25 cellular contexts compared by ENCODE assay signal in the genomic region with DNA sequence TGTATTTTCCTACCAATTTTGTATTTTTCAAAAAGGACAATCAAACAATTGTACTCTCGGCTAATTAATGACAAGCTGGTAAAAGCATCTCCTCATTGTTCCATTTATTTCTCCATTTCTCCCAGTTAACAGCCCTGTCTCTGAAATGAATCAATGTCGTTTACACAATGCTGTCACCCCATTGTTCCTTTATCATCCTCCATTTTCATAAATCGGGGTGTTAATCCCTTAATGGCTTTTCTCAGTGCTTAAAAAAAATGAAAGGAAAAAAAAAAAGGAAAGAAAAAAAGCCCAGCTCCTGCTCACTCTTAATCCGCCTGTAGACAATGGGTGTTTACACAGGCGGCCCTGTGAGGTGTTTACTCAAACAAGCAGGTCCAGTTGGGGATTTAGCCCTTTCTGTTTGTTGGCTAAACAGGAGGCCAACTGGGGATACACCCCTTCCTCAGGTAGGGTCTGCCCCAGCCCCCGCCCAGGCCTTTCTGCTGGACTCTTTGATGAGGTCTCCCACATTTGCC.
A peak's percentile ranks its signal among the peaks of the same experiment; 100 is the strongest.
DNase-seq lines count a peak whose midpoint lies in the region; ATAC-seq, FAIRE-seq and TF ChIP-seq lines count a peak whose summit lies in the region.
"Had no signal": no experiment of that assay in that cellular context is flagged by ENCODE, and none has a peak within 500 bp of the region (broad histone marks: within the 10 kb centered on the region; RNA-seq: fewer than 3 reads in every experiment).

No MANE protein-coding gene starts in this region.

- H3K27ac ChIP-seq in dorsolateral prefrontal cortex, result peak overlapping the region; percentile 4 to 99 (median 94)
- H3K27ac ChIP-seq: colonic mucosa, HL-60, neutrophil, right atrium auricular region had no signal

- H3K4me1 Mint-ChIP-seq in neural crest cell, result peaks cover 26% of the 10 kb centered on the region
- peaks cover 0 to 4% (median 0%) of the 10 kb centered on the region in 4 donors for H3K4me1 Mint-ChIP-seq in naive thymus-derived CD8-positive, alpha-beta T cell
- H3K4me1 Mint-ChIP-seq: activated CD4-positive, alpha-beta T cell treated with anti-CD3 and anti-CD28 coated beads for 36 hours; activated naive CD8-positive, alpha-beta T cell treated with anti-CD3 and anti-CD28 coated beads, Interleukin-2, amount 10 ng/mL, durations not matched to agents 7 days and 5 days; IgD-negative memory B cell; T-cell had no signal

- H3K4me3 Mint-ChIP-seq in neural crest cell, result no peak overlapping the region
- H3K4me3 Mint-ChIP-seq in naive thymus-derived CD8-positive, alpha-beta T cell, result no peak overlapping the region
- H3K4me3 Mint-ChIP-seq: activated CD4-positive, alpha-beta T cell treated with anti-CD3 and anti-CD28 coated beads for 36 hours; activated naive CD8-positive, alpha-beta T cell treated with anti-CD3 and anti-CD28 coated beads, Interleukin-2, amount 10 ng/mL, durations not matched to agents 7 days and 5 days; brain; CD8-positive, alpha-beta T cell; IgD-negative memory B cell; T-cell had no signal

- POLR2A ChIA-PET in naive thymus-derived CD8-positive, alpha-beta T cell (lab: Charles Lee), result no interaction called here

- no peaks in the 10 kb centered on the region for H3K27me3 Mint-ChIP-seq in neural crest cell (ENCODE audit: low read depth)
- peaks cover 0 to 13% (median 8%) of the 10 kb centered on the region in 5 donors for H3K27me3 Mint-ChIP-seq in naive thymus-derived CD8-positive, alpha-beta T cell
- H3K27me3 Mint-ChIP-seq: activated naive CD8-positive, alpha-beta T cell treated with anti-CD3 and anti-CD28 coated beads, Interleukin-2, amount 10 ng/mL, durations not matched to agents 7 days and 5 days; IgD-negative memory B cell; T-cell had no signal

- no peaks in the 10 kb centered on the region for H3K36me3 Mint-ChIP-seq in neural crest cell (ENCODE audit: low read depth)
- H3K36me3 Mint-ChIP-seq in naive thymus-derived CD8-positive, alpha-beta T cell, result no peaks in the 10 kb centered on the region
- H3K36me3 Mint-ChIP-seq: activated naive CD8-positive, alpha-beta T cell treated with anti-CD3 and anti-CD28 coated beads, Interleukin-2, amount 10 ng/mL, durations not matched to agents 7 days and 5 days; brain; CD8-positive, alpha-beta T cell; IgD-negative memory B cell; T-cell had no signal

- no peak for FAIRE-seq in GM12892 (lab: Jason Lieb, UNC)
- FAIRE-seq: GM18507, TTC549 had no signal

- peaks cover 6% of the 10 kb centered on the region for H3K9me3 Mint-ChIP-seq in neural crest cell
- H3K9me3 Mint-ChIP-seq in naive thymus-derived CD8-positive, alpha-beta T cell, result peaks cover 2 to 28% (median 11%) of the 10 kb centered on the region in 9 donors
- H3K9me3 Mint-ChIP-seq: CD8-positive, alpha-beta T cell had no signal

- peak overlapping the region; percentile 35 for H3K27ac Mint-ChIP-seq in neural crest cell (ENCODE audit: unreplicated experiment)
- no peak overlapping the region for H3K27ac Mint-ChIP-seq in naive thymus-derived CD8-positive, alpha-beta T cell
- H3K27ac Mint-ChIP-seq: activated CD4-positive, alpha-beta T cell treated with anti-CD3 and anti-CD28 coated beads for 36 hours; activated naive CD8-positive, alpha-beta T cell treated with anti-CD3 and anti-CD28 coated beads, Interleukin-2, amount 10 ng/mL, durations not matched to agents 7 days and 5 days; activated T-helper 2 cell treated with anti-CD3 and anti-CD28 coated beads, Interferon-gamma antibody, Interleukin-2, Interleukin-4, amounts not matched to agents 10 μg/mL and 5 μg/mL and 100 μg/mL, durations not matched to agents 14 hours and 24 hours and 36 hours; CD8-positive, alpha-beta T cell; IgD-negative memory B cell; T-cell had no signal

- DNase-seq in H7, result peak; percentile 21
- peak; percentile 80 for DNase-seq in NCI-H146 treated with DMSO at 0.1 percent for 48 hours (lab: John Stamatoyannopoulos, UW; ENCODE audit: unreplicated experiment)
- no peak for DNase-seq in dorsolateral prefrontal cortex
- no peak for DNase-seq in neural crest cell (ENCODE audit: low read depth, low spot score)
- DNase-seq in posterior cingulate gyrus, result no peak
- DNase-seq in GM12892 (ENCODE audit: insufficient read length), result no peak
- DNase-seq in naive thymus-derived CD8-positive, alpha-beta T cell, result no peak
- DNase-seq: activated CD4-positive, alpha-beta T cell treated with anti-CD3 and anti-CD28 coated beads for 36 hours; activated naive CD8-positive, alpha-beta T cell treated with anti-CD3 and anti-CD28 coated beads, Interleukin-2, amount 10 ng/mL, durations not matched to agents 7 days and 5 days; CD8-positive, alpha-beta T cell; colonic mucosa; left ventricle myocardium superior; NCI-H2029; NCI-H526; SIG-M5; T-cell had no signal

- H3K4me3 ChIP-seq in H7 (ENCODE audit: insufficient read depth, low read depth, low read length) (no peak overlapping the region), dorsolateral prefrontal cortex (peak overlapping the region in 11 of 59 donors; percentile 3 to 31 (median 18))
- H3K4me3 ChIP-seq: colonic mucosa, right atrium auricular region had no signal

- TF ChIP-seq CTCF in dorsolateral prefrontal cortex (IDR thresholded peaks at IDR 0.05 in 54 of 56, conservative IDR thresholded peaks at IDR 0.05 in 2 of 56; ENCODE audit: low read depth in 1 of 56, partially characterized antibody in 56 of 56) (peak in 1 of 56 donors; percentile 16), neural crest cell (conservative IDR thresholded peaks at IDR 0.05) (no peak)

- no peak for TF ChIP-seq POLR2A in GM12892 (IDR thresholded peaks at IDR 0.05; ENCODE audit: low read depth, low read length)

- ATAC-seq in GM21723 (IDR thresholded peaks at IDR 0.05; ENCODE audit: unreplicated experiment), result no peak
- ATAC-seq in naive thymus-derived CD8-positive, alpha-beta T cell, result no peak
- ATAC-seq: activated CD4-positive, alpha-beta T cell treated with anti-CD3 and anti-CD28 coated beads for 36 hours; CD8-positive, alpha-beta T cell; left ventricle myocardium superior; T-cell had no signal

- intact Hi-C loops in dorsolateral prefrontal cortex (cut with DNase I), result loop anchor here in 1 of 2 donors (2.0 to 10.0 kb wide), 3 partner anchors 34 to 207 kb away; no protein-coding TSS in a partner anchor
- intact Hi-C loops in posterior cingulate gyrus (cut with DNase I), result no loop called here

- H3K36me3 ChIP-seq in H7 (replicated peaks; ENCODE audit: control insufficient read depth, insufficient read depth, low read length), result no peaks in the 10 kb centered on the region
- H3K36me3 ChIP-seq: colonic mucosa, neutrophil, right atrium auricular region had no signal

- H3K27me3 ChIP-seq in H7 (ENCODE audit: control insufficient read depth, insufficient read depth, low read length), result peaks cover 3% of the 10 kb centered on the region; the same call in 1 of the 2 replicates
- no peaks in the 10 kb centered on the region for H3K27me3 ChIP-seq in dorsolateral prefrontal cortex
- H3K27me3 ChIP-seq: colonic mucosa, neutrophil, right atrium auricular region had no signal

Comparison
In these comparisons a context has a peak if more than half of its experiments do, and no peak if none do; other contexts are left out.
1. DNase-seq: peak in H7 (single experiment) and NCI-H146 treated with DMSO at 0.1 percent for 48 hours (single experiment); none in dorsolateral prefrontal cortex (0 of 10), neural crest cell (single experiment), posterior cingulate gyrus (0 of 10), GM12892 (single experiment) and naive thymus-derived CD8-positive, alpha-beta T cell (0 of 10).